11 cellular contexts compared by ENCODE assay signal in genomic region chr6:132919028-132919427, GRCh38.
A peak's percentile ranks its signal among the peaks of the same experiment; 100 is the strongest.
DNase-seq lines count a peak whose midpoint lies in the region; ATAC-seq and TF ChIP-seq lines count a peak whose summit lies in the region.
"Had no signal": no experiment of that assay in that cellular context is flagged by ENCODE, and none has a peak within 500 bp of the region (broad histone marks: within the 10 kb centered on the region; RNA-seq: fewer than 3 reads in every experiment).

No MANE protein-coding gene starts in this region.

- H3K27me3 Mint-ChIP-seq in mesothelial cell of epicardium (ENCODE audit: low read depth): no peaks in the 10 kb centered on the region
- H3K27me3 Mint-ChIP-seq in HFFc6 (ENCODE audit: insufficient read depth): peaks cover 3% of the 10 kb centered on the region; the same call in 1 of the 2 replicates

- peaks cover 5% of the 10 kb centered on the region for H3K9me3 Mint-ChIP-seq in mesothelial cell of epicardium
- H3K9me3 Mint-ChIP-seq in HFFc6: no peaks in the 10 kb centered on the region

- H3K27ac ChIP-seq in breast epithelium (peak overlapping the region in 1 of 2 donors; percentile 20), fibroblast of lung (ENCODE audit: insufficient read depth, low read length) (peak overlapping the region; percentile 23), upper lobe of right lung (peak overlapping the region; percentile 38)
- H3K27ac ChIP-seq: HL-60 had no signal

- TF ChIP-seq POLR2A in breast epithelium (IDR thresholded peaks at IDR 0.05): no peak

- intact Hi-C loops in breast epithelium (cut with DNase I; ENCODE audit: low total_unique reads) (no loop called here), upper lobe of right lung (cut with DNase I) (no loop called here)

- DNase-seq in T47D (ENCODE audit: low read depth in 1 of 2, low spot score in 1 of 2) (peak; percentile 5 to 8), breast epithelium (ENCODE audit: low spot score in 2 of 2) (no peak), fibroblast of lung (ENCODE audit: low read depth in 2 of 2) (peak; percentile 45 to 84), mesothelial cell of epicardium (ENCODE audit: low spot score in 2 of 2, unreplicated experiment in 2 of 2) (no peak), upper lobe of right lung (no peak), NCI-H1694 (lab: John Stamatoyannopoulos, UW) (no peak), HFFc6 (no peak)
- DNase-seq: MM.1S, NCI-H774 had no signal

- H3K9me3 ChIP-seq in breast epithelium: no peaks in the 10 kb centered on the region
- no peaks in the 10 kb centered on the region for H3K9me3 ChIP-seq in fibroblast of lung (ENCODE audit: control insufficient read depth, insufficient read depth, low read depth, low read length)
- H3K9me3 ChIP-seq in upper lobe of right lung: no peaks in the 10 kb centered on the region

- H2AFZ ChIP-seq in fibroblast of lung (ENCODE audit: low read length): no peak overlapping the region

- H4K20me1 ChIP-seq in fibroblast of lung (ENCODE audit: control insufficient read depth, extremely low read depth, insufficient read depth, low read length): no peaks in the 10 kb centered on the region

- in situ Hi-C loops in T47D (cut with HindIII; ENCODE audit: low pct_unique_long_range_greater_than_20kb, low sequenced_read_pairs): no loop called here

- H3K27me3 ChIP-seq in breast epithelium (no peaks in the 10 kb centered on the region), fibroblast of lung (ENCODE audit: control insufficient read depth, insufficient read depth, low read length) (no peaks in the 10 kb centered on the region), upper lobe of right lung (no peaks in the 10 kb centered on the region)

- no peaks in the 10 kb centered on the region for H3K79me2 ChIP-seq in fibroblast of lung (ENCODE audit: control insufficient read depth, insufficient read depth, low read length)

- no peak overlapping the region for H3K9ac ChIP-seq in fibroblast of lung (ENCODE audit: insufficient read depth, low read length)

- H3K27ac Mint-ChIP-seq in mesothelial cell of epicardium (peak overlapping the region; percentile 84), HFFc6 (no peak overlapping the region)

- peak overlapping the region; percentile 77 for H3K4me2 ChIP-seq in fibroblast of lung (ENCODE audit: extremely low read depth, insufficient read depth, low read length)

- H3K36me3 ChIP-seq in breast epithelium (no peaks in the 10 kb centered on the region), fibroblast of lung (ENCODE audit: control insufficient read depth, insufficient read depth, low read length) (no peaks in the 10 kb centered on the region), upper lobe of right lung (no peaks in the 10 kb centered on the region)

- H3K36me3 Mint-ChIP-seq in mesothelial cell of epicardium (no peaks in the 10 kb centered on the region), HFFc6 (ENCODE audit: low read depth) (no peaks in the 10 kb centered on the region)

- H3K4me3 Mint-ChIP-seq in mesothelial cell of epicardium (peak overlapping the region; percentile 7), HFFc6 (no peak overlapping the region)

- H3K4me1 ChIP-seq in breast epithelium: no peaks in the 10 kb centered on the region
- H3K4me1 ChIP-seq in fibroblast of lung (ENCODE audit: control insufficient read depth, extremely low read depth, insufficient read depth, low read length): peaks cover 6% of the 10 kb centered on the region
- peaks cover 10% of the 10 kb centered on the region for H3K4me1 ChIP-seq in upper lobe of right lung

- H3K4me3 ChIP-seq in breast epithelium: peak overlapping the region in 1 of 3 donors; percentile 25
- peak overlapping the region in 3 of 4 experiments; percentile 1 to 38 (median 23) for H3K4me3 ChIP-seq in fibroblast of lung (replicated peaks in 1 of 4; ENCODE audit: control extremely low read depth in 1 of 4, insufficient read depth in 1 of 4, low read depth in 3 of 4, low read length in 4 of 4)
- H3K4me3 ChIP-seq in upper lobe of right lung: no peak overlapping the region

- no peak for TF ChIP-seq CTCF in breast epithelium (IDR thresholded peaks at IDR 0.05)
- TF ChIP-seq CTCF in fibroblast of lung (conservative IDR thresholded peaks at IDR 0.05 in 1 of 2, IDR thresholded peaks at IDR 0.05 in 1 of 2; ENCODE audit: low read depth in 1 of 2, low read length in 2 of 2): no peak
- no peak for TF ChIP-seq CTCF in mesothelial cell of epicardium (IDR thresholded peaks at IDR 0.05; ENCODE audit: unreplicated experiment)
- no peak for TF ChIP-seq CTCF in upper lobe of right lung (IDR thresholded peaks at IDR 0.05)
- no peak for TF ChIP-seq CTCF in HFFc6 (IDR thresholded peaks at IDR 0.05)

- ATAC-seq in upper lobe of right lung (peak; percentile 32), GM21717 (IDR thresholded peaks at IDR 0.05; ENCODE audit: unreplicated experiment) (no peak)

- H3K4me1 Mint-ChIP-seq in mesothelial cell of epicardium (peaks cover 29% of the 10 kb centered on the region), HFFc6 (ENCODE audit: low read depth) (no peaks in the 10 kb centered on the region)

Comparison
In these comparisons a context has a peak if more than half of its experiments do, and no peak if none do; other contexts are left out.
1. DNase-seq: peak in T47D (2 of 2) and fibroblast of lung (2 of 2); none in breast epithelium (0 of 2), mesothelial cell of epicardium (0 of 2), upper lobe of right lung (single experiment), NCI-H1694 (single experiment) and HFFc6 (single experiment).